Comparison of ENCODE assay signal across 13 cellular contexts in genomic region chr10:119973261-119973660, GRCh38.
DNase-seq lines count a peak whose midpoint lies in the region; ATAC-seq and TF ChIP-seq lines count a peak whose summit lies in the region.
"Had no signal": no experiment of that assay in that cellular context is flagged by ENCODE, and none has a peak within 500 bp of the region (broad histone marks: within the 10 kb centered on the region; RNA-seq: fewer than 3 reads in every experiment).

No MANE protein-coding gene starts in this region.

- H3K4me1 ChIP-seq in DND-41 (ENCODE audit: insufficient read depth, low read length) = no peaks in the 10 kb centered on the region

- H3K4me3 ChIP-seq in DND-41 (ENCODE audit: low read depth in 1 of 2, low read length in 2 of 2) (no peak overlapping the region), fibroblast of mammary gland (ENCODE audit: control insufficient read depth, low read depth, low read length) (no peak overlapping the region)

- H2AFZ ChIP-seq in DND-41 (ENCODE audit: low read depth, low read length) = no peak overlapping the region

- ATAC-seq in DND-41 (ENCODE audit: insufficient read depth, low read depth) = 0 out of 3 replicates have a peak, but pooled peaks have one; percentile 35
- no peak for ATAC-seq in GM21737 (IDR thresholded peaks at IDR 0.05; ENCODE audit: unreplicated experiment)

- intact Hi-C loops in posterior vena cava (cut with DNase I) = no loop called here

- TF ChIP-seq CTCF in DND-41 (IDR thresholded peaks at IDR 0.05; ENCODE audit: borderline replicate concordance, extremely low read depth, low read length, poor library complexity, severe bottlenecking) (no peak), fibroblast of mammary gland (conservative IDR thresholded peaks at IDR 0.05; ENCODE audit: control insufficient read depth, insufficient read depth, low read depth, low read length) (no peak)

- H3K27me3 ChIP-seq in DND-41 (ENCODE audit: insufficient read depth, low read length, poor library complexity) = peaks cover 18% of the 10 kb centered on the region

- no peaks in the 10 kb centered on the region for H3K79me2 ChIP-seq in DND-41 (ENCODE audit: insufficient read depth, low read length)

- no peaks in the 10 kb centered on the region for H3K36me3 ChIP-seq in DND-41 (ENCODE audit: insufficient read depth, low read length)

- DNase-seq in DND-41 = no peak
- peak; percentile 3 for DNase-seq in HT-29 (ENCODE audit: low spot score)
- DNase-seq in RKO (ENCODE audit: low spot score) = peak; percentile 4
- DNase-seq in fibroblast of mammary gland (ENCODE audit: low read depth) = peak; percentile 2
- no peak for DNase-seq in posterior vena cava (ENCODE audit: low spot score)
- no peak for DNase-seq in kidney glomerular epithelial cell (lab: John Stamatoyannopoulos, UW)
- DNase-seq in NCI-H510A (lab: John Stamatoyannopoulos, UW) = no peak
- DNase-seq: activated CD4-positive, alpha-beta memory T cell treated with anti-CD3 and anti-CD28 coated beads for 36 hours; amniotic stem cell; immature natural killer cell; NCI-H1105 treated with DMSO at 0.1 percent for 48 hours; stimulated activated CD4-positive, alpha-beta T cell treated with anti-CD3 and anti-CD28 coated beads, Interleukin-15, amount 100 ng/mL, for 24 hours had no signal

- no peak overlapping the region for H3K9ac ChIP-seq in DND-41 (ENCODE audit: low read depth, low read length)

- H4K20me1 ChIP-seq in DND-41 (ENCODE audit: insufficient read depth, low read length) = no peaks in the 10 kb centered on the region

- no peak overlapping the region for H3K27ac ChIP-seq in DND-41 (ENCODE audit: low read length)

- no peaks in the 10 kb centered on the region for H3K9me3 ChIP-seq in DND-41 (ENCODE audit: insufficient read depth, low read length, severe bottlenecking)

- H3K4me2 ChIP-seq in DND-41 (ENCODE audit: insufficient read depth, low read length) = no peak overlapping the region

Comparison
In these comparisons a context has a peak if more than half of its experiments do, and no peak if none do; other contexts are left out.
1. DNase-seq: peak in HT-29 (single experiment), RKO (single experiment) and fibroblast of mammary gland (single experiment); none in DND-41 (single experiment), posterior vena cava (single experiment), kidney glomerular epithelial cell (single experiment) and NCI-H510A (single experiment).